17 cellular contexts compared by ENCODE assay signal in the genomic region with DNA sequence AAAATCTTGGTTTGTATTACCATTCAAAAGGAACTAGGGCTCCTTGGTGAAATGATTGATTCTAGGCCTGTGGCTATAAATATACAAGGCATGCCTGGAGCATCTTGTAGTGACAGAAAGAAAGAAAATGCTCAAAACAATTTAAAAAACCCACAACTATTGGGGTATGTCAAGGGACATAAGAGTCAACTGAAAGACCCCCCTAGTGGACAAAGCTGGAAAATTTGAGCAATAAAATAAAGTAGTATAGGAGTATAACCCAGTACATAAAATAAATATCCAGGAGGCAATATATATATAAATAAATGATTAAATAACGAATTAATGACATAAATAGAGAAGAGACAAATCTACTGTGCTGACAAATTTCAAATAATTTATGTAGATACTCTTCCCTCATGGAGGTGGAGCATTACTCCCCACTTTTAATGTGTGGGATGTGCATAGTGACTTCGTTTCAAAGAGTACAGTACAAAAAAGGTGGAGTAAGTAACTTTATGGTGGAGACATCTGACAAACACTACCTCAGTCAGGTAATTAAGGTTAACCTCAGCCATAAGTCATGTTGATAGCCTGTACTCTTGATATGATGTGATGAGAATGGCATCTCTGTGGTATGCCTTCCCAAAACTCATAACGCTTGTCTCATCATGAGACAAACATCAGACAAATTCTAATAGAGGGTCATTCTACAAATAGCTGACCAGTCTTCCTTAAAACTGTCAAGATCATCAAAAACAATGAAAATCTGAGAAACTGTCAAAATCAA.
A peak's percentile ranks its signal among the peaks of the same experiment; 100 is the strongest.
DNase-seq lines count a peak whose midpoint lies in the region; TF ChIP-seq lines count a peak whose summit lies in the region.
"Had no signal": no experiment of that assay in that cellular context is flagged by ENCODE, and none has a peak within 500 bp of the region (broad histone marks: within the 10 kb centered on the region; RNA-seq: fewer than 3 reads in every experiment).

No MANE protein-coding gene starts in this region.

- H3K9me3 Mint-ChIP-seq in chondrocyte (ENCODE audit: low read depth) (peaks cover 23% of the 10 kb centered on the region), progenitor cell of endocrine pancreas (ENCODE audit: low read depth) (peaks cover 33% of the 10 kb centered on the region), osteocyte (ENCODE audit: unreplicated experiment) (peaks cover 27% of the 10 kb centered on the region)
- H3K9me3 Mint-ChIP-seq: activated naive CD4-positive, alpha-beta T cell treated with anti-CD3 and anti-CD28 coated beads, Interleukin-2, amount 50 U/mL, for 24 hours had no signal

- no peak overlapping the region for H3K27ac Mint-ChIP-seq in chondrocyte (ENCODE audit: unreplicated experiment)
- H3K27ac Mint-ChIP-seq in progenitor cell of endocrine pancreas, result no peak overlapping the region
- no peak overlapping the region for H3K27ac Mint-ChIP-seq in osteocyte (ENCODE audit: unreplicated experiment)
- H3K27ac Mint-ChIP-seq: activated naive CD4-positive, alpha-beta T cell treated with anti-CD3 and anti-CD28 coated beads, Interleukin-2, amount 50 U/mL, for 24 hours had no signal

- no peaks in the 10 kb centered on the region for H3K4me1 Mint-ChIP-seq in chondrocyte (ENCODE audit: low read depth)
- no peaks in the 10 kb centered on the region for H3K4me1 Mint-ChIP-seq in progenitor cell of endocrine pancreas (ENCODE audit: low read depth)
- no peaks in the 10 kb centered on the region for H3K4me1 Mint-ChIP-seq in osteocyte (ENCODE audit: unreplicated experiment)
- H3K4me1 Mint-ChIP-seq: activated naive CD4-positive, alpha-beta T cell treated with anti-CD3 and anti-CD28 coated beads, Interleukin-2, amount 50 U/mL, for 24 hours had no signal

- H3K27me3 Mint-ChIP-seq in chondrocyte (ENCODE audit: low read depth) (no peaks in the 10 kb centered on the region), progenitor cell of endocrine pancreas (no peaks in the 10 kb centered on the region), osteocyte (ENCODE audit: unreplicated experiment) (no peaks in the 10 kb centered on the region)
- H3K27me3 Mint-ChIP-seq: activated naive CD4-positive, alpha-beta T cell treated with anti-CD3 and anti-CD28 coated beads, Interleukin-2, amount 50 U/mL, for 24 hours had no signal

- peak; percentile 39 for TF ChIP-seq CTCF in chondrocyte (IDR thresholded peaks at IDR 0.05)
- TF ChIP-seq CTCF in progenitor cell of endocrine pancreas (IDR thresholded peaks at IDR 0.05; ENCODE audit: unreplicated experiment), result peak; percentile 31
- no peak for TF ChIP-seq CTCF in osteocyte (IDR thresholded peaks at IDR 0.05)

- H3K4me3 Mint-ChIP-seq in chondrocyte (ENCODE audit: unreplicated experiment), result no peak overlapping the region
- no peak overlapping the region for H3K4me3 Mint-ChIP-seq in progenitor cell of endocrine pancreas (ENCODE audit: low read depth)
- no peak overlapping the region for H3K4me3 Mint-ChIP-seq in osteocyte (ENCODE audit: unreplicated experiment)
- H3K4me3 Mint-ChIP-seq: activated naive CD4-positive, alpha-beta T cell treated with anti-CD3 and anti-CD28 coated beads, Interleukin-2, amount 50 U/mL, for 24 hours had no signal

- H3K36me3 Mint-ChIP-seq in chondrocyte (ENCODE audit: low read depth), result no peaks in the 10 kb centered on the region
- no peaks in the 10 kb centered on the region for H3K36me3 Mint-ChIP-seq in progenitor cell of endocrine pancreas (ENCODE audit: insufficient read depth)
- no peaks in the 10 kb centered on the region for H3K36me3 Mint-ChIP-seq in osteocyte (ENCODE audit: unreplicated experiment)
- H3K36me3 Mint-ChIP-seq: activated naive CD4-positive, alpha-beta T cell treated with anti-CD3 and anti-CD28 coated beads, Interleukin-2, amount 50 U/mL, for 24 hours had no signal

- DNase-seq in DMS 273 (lab: John Stamatoyannopoulos, UW; ENCODE audit: unreplicated experiment) (peak; percentile 21), DMS 273 treated with DMSO at 0.1 percent for 48 hours (lab: John Stamatoyannopoulos, UW) (no peak), M059J (ENCODE audit: low read depth) (peak; percentile 42), chondrocyte (ENCODE audit: low spot score) (no peak), progenitor cell of endocrine pancreas (ENCODE audit: low spot score, unreplicated experiment) (no peak), osteocyte (ENCODE audit: extremely low spot score, unreplicated experiment) (no peak), dedifferentiated amniotic fluid mesenchymal stem cell (ENCODE audit: extremely low spot score) (no peak), NCI-H1417 treated with DMSO at 0.1 percent for 48 hours (lab: John Stamatoyannopoulos, UW) (no peak)
- DNase-seq: 8988T; activated CD4-positive, CD25-positive, alpha-beta regulatory T cell treated with anti-CD3 and anti-CD28 coated beads, Interleukin-2, amount 50 U/mL, for 72 hours; KBM-7; NCI-H1092; NCI-H2081; NCI-H510A treated with DMSO at 0.1 percent for 48 hours; spleen; upper lobe of right lung had no signal

Comparison
In these comparisons a context has a peak if more than half of its experiments do, and no peak if none do; other contexts are left out.
1. DNase-seq: peak in DMS 273 (single experiment) and M059J (single experiment); none in DMS 273 treated with DMSO at 0.1 percent for 48 hours (single experiment), chondrocyte (single experiment), progenitor cell of endocrine pancreas (single experiment), osteocyte (single experiment), dedifferentiated amniotic fluid mesenchymal stem cell (single experiment) and NCI-H1417 treated with DMSO at 0.1 percent for 48 hours (single experiment).